Comparison of ENCODE assay signal across 9 cellular contexts in genomic region chr9:124256517-124257069, GRCh38. TPM values are rescaled to one million over a fixed set of nuclear protein-coding genes. Genes with fewer than 3 reads are reported as not detected.
DNase-seq lines count a peak whose midpoint lies in the region; ATAC-seq, FAIRE-seq and TF ChIP-seq lines count a peak whose summit lies in the region.
"Had no signal": no experiment of that assay in that cellular context is flagged by ENCODE, and none has a peak within 500 bp of the region (broad histone marks: within the 10 kb centered on the region; RNA-seq: fewer than 3 reads in every experiment).

No MANE protein-coding gene starts in this region.

- H3K4me3 ChIP-seq in OCI-LY7 (ENCODE audit: low read depth, low read length, poor library complexity, severe bottlenecking) (no peak overlapping the region), epithelial cell of esophagus (ENCODE audit: low read length) (no peak overlapping the region), spleen (no peak overlapping the region)

- CTCF ChIA-PET in activated CD4-positive, alpha-beta T cell treated with anti-CD3 and anti-CD28 coated beads, Interleukin-2, amount 10 ng/mL, durations not matched to agents 7 days and 5 days (lab: Charles Lee) = interaction anchor here (0.6 kb wide), 2 partner anchors 1242 to 1422 kb away, joined by 3 to 4 read pairs; no protein-coding TSS in a partner anchor
- CTCF ChIA-PET in OCI-LY7 (lab: Charles Lee; ENCODE audit: unreplicated experiment) = no interaction called here

- no peaks in the 10 kb centered on the region for H3K36me3 ChIP-seq in OCI-LY7 (ENCODE audit: insufficient read depth, low read length)
- H3K36me3 ChIP-seq in spleen = no peaks in the 10 kb centered on the region

- POLR2A ChIA-PET in activated CD4-positive, alpha-beta T cell treated with anti-CD3 and anti-CD28 coated beads, Interleukin-2, amount 10 ng/mL, durations not matched to agents 7 days and 5 days (lab: Charles Lee) = no interaction called here
- POLR2A ChIA-PET in OCI-LY7 (lab: Charles Lee) = interaction anchor here (0.9 to 1.4 kb wide), 5 partner anchors 15 to 41 kb away, joined by 3 to 6 read pairs (median 3); no protein-coding TSS in a partner anchor

- H3K4me1 ChIP-seq in OCI-LY7 (ENCODE audit: insufficient read depth, low read length, poor library complexity, severe bottlenecking) (peaks cover 71% of the 10 kb centered on the region), spleen (peaks cover 25 to 68% (median 50%) of the 10 kb centered on the region in 6 donors)

- H3K4me1 Mint-ChIP-seq in activated CD4-positive, alpha-beta T cell treated with anti-CD3 and anti-CD28 coated beads, Interleukin-2, amount 10 ng/mL, durations not matched to agents 7 days and 5 days = peaks cover 44% of the 10 kb centered on the region

- H3K27ac ChIP-seq in OCI-LY7 (ENCODE audit: low read depth, low read length, poor library complexity, severe bottlenecking) (peak overlapping the region; percentile 53), spleen (peak overlapping the region in 3 of 8 donors; percentile 85 to 90 (median 90))

- no TSS peak for BruUV-seq in OCI-LY7 (replicated peaks; lab: Mats Ljungman, UMichigan)

- H3K4me3 Mint-ChIP-seq in activated CD4-positive, alpha-beta T cell treated with anti-CD3 and anti-CD28 coated beads, Interleukin-2, amount 10 ng/mL, durations not matched to agents 7 days and 5 days = peak overlapping the region; percentile 79

- peak overlapping the region; percentile 57 for H3K4me2 ChIP-seq in OCI-LY7 (ENCODE audit: low read length)

- H3K9me3 Mint-ChIP-seq in activated CD4-positive, alpha-beta T cell treated with anti-CD3 and anti-CD28 coated beads, Interleukin-2, amount 10 ng/mL, durations not matched to agents 7 days and 5 days = no peaks in the 10 kb centered on the region

- 75 to 82% (median 78%) methylated on average over 8 to 11 of the region's 11 CpGs for WGBS in spleen, 5 donors

- DNase-seq in activated CD4-positive, alpha-beta T cell treated with anti-CD3 and anti-CD28 coated beads, Interleukin-2, amount 10 ng/mL, durations not matched to agents 7 days and 5 days = no peak
- no peak for DNase-seq in activated CD4-positive, alpha-beta T cell treated with anti-CD3 and anti-CD28 coated beads, Interleukin-2, amount 50 U/mL, for 1 hour
- DNase-seq in OCI-LY7 (ENCODE audit: low spot score) (peak; percentile 85), epithelial cell of esophagus (ENCODE audit: low read depth) (peak; percentile 90), spleen (peak; percentile 63), GOT3 (lab: John Stamatoyannopoulos, UW) (no peak), D721Med (ENCODE audit: insufficient read length, low spot score) (no peak)
- DNase-seq: GF-D8 had no signal

- intact Hi-C loops in OCI-LY7 (cut with micrococcal nuclease; ENCODE audit: unreplicated experiment) (no loop called here), spleen (cut with DNase I; ENCODE audit: low total_unique reads) (no loop called here)

- H3K9me3 ChIP-seq in OCI-LY7 (ENCODE audit: low read length) (no peaks in the 10 kb centered on the region), spleen (no peaks in the 10 kb centered on the region)

- TF ChIP-seq POLR2A in spleen (IDR thresholded peaks at IDR 0.05) = no peak

- peaks cover 17% of the 10 kb centered on the region; the same call in 1 of the 2 replicates for H3K79me2 ChIP-seq in OCI-LY7 (ENCODE audit: insufficient read depth, low read depth, low read length)

- no peak for ATAC-seq in GM18498 (IDR thresholded peaks at IDR 0.05; ENCODE audit: unreplicated experiment)

- H3K27me3 ChIP-seq in spleen (replicated peaks in 1 of 7) = peaks cover 0 to 12% (median 0%) of the 10 kb centered on the region in 7 donors

- TF ChIP-seq CTCF in OCI-LY7 (conservative IDR thresholded peaks at IDR 0.05; ENCODE audit: low read length) (no peak), epithelial cell of esophagus (IDR thresholded peaks at IDR 0.05; ENCODE audit: insufficient read depth, low read depth, low read length, missing control alignments) (no peak), spleen (IDR thresholded peaks at IDR 0.05 in 8 of 11, conservative IDR thresholded peaks at IDR 0.05 in 3 of 11) (no peak), D721Med (IDR thresholded peaks at IDR 0.05; ENCODE audit: insufficient read depth, missing control alignments) (no peak)

- no peak for FAIRE-seq in D721Med (lab: Jason Lieb, UNC)

- peaks cover 8% of the 10 kb centered on the region; the same call in 1 of the 2 replicates for H4K20me1 ChIP-seq in OCI-LY7 (ENCODE audit: insufficient read depth, low read length)

- H3K9me2 ChIP-seq in OCI-LY7 (ENCODE audit: insufficient read depth, low read length) = no peaks in the 10 kb centered on the region

- peaks cover 45% of the 10 kb centered on the region for H3K27me3 Mint-ChIP-seq in activated CD4-positive, alpha-beta T cell treated with anti-CD3 and anti-CD28 coated beads, Interleukin-2, amount 10 ng/mL, durations not matched to agents 7 days and 5 days

- peaks cover 12% of the 10 kb centered on the region for H3K36me3 Mint-ChIP-seq in activated CD4-positive, alpha-beta T cell treated with anti-CD3 and anti-CD28 coated beads, Interleukin-2, amount 10 ng/mL, durations not matched to agents 7 days and 5 days (ENCODE audit: low read depth)

- no peak overlapping the region for H3K27ac Mint-ChIP-seq in activated CD4-positive, alpha-beta T cell treated with anti-CD3 and anti-CD28 coated beads, Interleukin-2, amount 10 ng/mL, durations not matched to agents 7 days and 5 days

- H2AFZ ChIP-seq in OCI-LY7 (ENCODE audit: low read length) = peak overlapping the region; percentile 18; the same call in 1 of the 2 replicates

RNA-seq across cellular contexts. Expression of gene NEK6, which starts 1.2 kb away (rescaled TPM):
- 1 to 10 TPM; 7.0 to 8.0 TPM for total RNA-seq in activated CD4-positive, alpha-beta T cell treated with anti-CD3 and anti-CD28 coated beads, Interleukin-2, amount 10 ng/mL, durations not matched to agents 7 days and 5 days
- total RNA-seq in OCI-LY7 (2014; rRNA removed; shearing (Covaris generic)) = 4.4 and 5.6 TPM in 2 replicates
- 12.1 and 16.4 TPM in 2 replicates for total RNA-seq in OCI-LY7 (2022)
- 10 to 100 TPM; 32.8 to 71.3 (median 55.0) TPM for total RNA-seq in spleen
- 10 to 100 TPM; 11.2 to 19.7 (median 11.6) TPM for polyA plus RNA-seq in spleen

Comparison
In these comparisons a context has a peak if more than half of its experiments do, and no peak if none do; other contexts are left out.
1. DNase-seq: peak in OCI-LY7 (single experiment), epithelial cell of esophagus (single experiment) and spleen (single experiment); none in activated CD4-positive, alpha-beta T cell treated with anti-CD3 and anti-CD28 coated beads, Interleukin-2, amount 10 ng/mL, durations not matched to agents 7 days and 5 days (single experiment), activated CD4-positive, alpha-beta T cell treated with anti-CD3 and anti-CD28 coated beads, Interleukin-2, amount 50 U/mL, for 1 hour (single experiment), GOT3 (single experiment) and D721Med (single experiment).